Comparison of ENCODE assay signal across 29 cellular contexts in the genomic region with DNA sequence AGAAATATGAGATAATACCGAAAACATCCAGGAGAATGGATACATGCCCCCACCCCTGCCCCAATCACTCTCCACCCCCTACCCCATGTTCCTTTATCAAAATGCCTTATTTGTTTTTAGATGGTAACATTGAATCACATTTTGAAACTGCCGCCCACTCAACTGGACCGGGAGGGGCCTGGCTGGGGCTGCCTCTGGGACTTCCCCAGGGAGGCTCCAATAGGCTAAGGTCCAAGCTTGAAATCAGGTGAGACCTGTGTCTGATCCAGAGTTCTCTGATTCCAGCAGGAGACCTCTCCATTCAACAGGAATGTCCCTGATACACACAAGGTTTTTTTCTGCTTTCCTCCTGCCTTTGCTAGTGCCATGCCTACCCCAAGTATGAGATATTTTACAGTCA. TPM values are rescaled to one million over a fixed set of nuclear protein-coding genes. Genes with fewer than 3 reads are reported as not detected.
DNase-seq lines count a peak whose midpoint lies in the region; ATAC-seq and TF ChIP-seq lines count a peak whose summit lies in the region.
"Had no signal": no experiment of that assay in that cellular context is flagged by ENCODE, and none has a peak within 500 bp of the region (broad histone marks: within the 10 kb centered on the region; RNA-seq: fewer than 3 reads in every experiment).

No MANE protein-coding gene starts in this region.

- no peak for TF ChIP-seq CTCF in testis (IDR thresholded peaks at IDR 0.05)
- no peak for TF ChIP-seq CTCF in mammary epithelial cell (conservative IDR thresholded peaks at IDR 0.05 in 1 of 2, IDR thresholded peaks at IDR 0.05 in 1 of 2; ENCODE audit: extremely low read depth in 1 of 2, insufficient read depth in 1 of 2, low read depth in 1 of 2, low read length in 2 of 2)

- no peak overlapping the region for H3K4me2 ChIP-seq in mammary epithelial cell (ENCODE audit: insufficient read depth, low read depth, low read length)
- H3K4me2 ChIP-seq: GM23338 had no signal

- peaks cover 19% of the 10 kb centered on the region for H3K4me1 ChIP-seq in testis
- H3K4me1 ChIP-seq in mammary epithelial cell (ENCODE audit: insufficient read depth, low read length), result no peaks in the 10 kb centered on the region
- H3K4me1 ChIP-seq: heart left ventricle, left ventricle myocardium inferior had no signal

- no TSS peak for BruUV-seq in mammary epithelial cell (replicated peaks; lab: Mats Ljungman, UMichigan)

- DNase-seq in activated CD4-positive, alpha-beta T cell treated with anti-CD3 and anti-CD28 coated beads for 48 hours, result peak; percentile 19
- no peak for DNase-seq in activated CD4-positive, alpha-beta T cell treated with anti-CD3 and anti-CD28 coated beads for 4 hours
- peak in 1 of 2 donors; percentile 60 for DNase-seq in left colon
- peak; percentile 61 for DNase-seq in testis
- no peak for DNase-seq in KG1 (lab: John Stamatoyannopoulos, UW)
- DNase-seq in mammary epithelial cell, result no peak
- DNase-seq: activated CD4-positive, alpha-beta T cell treated with anti-CD3 and anti-CD28 coated beads, Interleukin-2, amount 50 U/mL, for 4 hours; activated T-cell treated with anti-CD3 and anti-CD28 coated beads, Interleukin-2, amount 50 U/mL, for 4 hours; DMS79; heart left ventricle; left ventricle myocardium inferior; MM.1S; NCI-H1436 treated with DMSO at 0.1 percent for 48 hours; NCI-H510A treated with DMSO at 0.1 percent for 48 hours; NK-92 treated with Interleukin-12 subunit alpha and Interleukin-12 subunit beta, amount 100 ng/mL, for 24 hours; SIG-M5 had no signal

- H4K20me1 ChIP-seq in mammary epithelial cell (ENCODE audit: insufficient read depth, low read length), result no peaks in the 10 kb centered on the region

- H3K27ac ChIP-seq in testis, result peak overlapping the region; percentile 4 to 9
- no peak overlapping the region for H3K27ac ChIP-seq in mammary epithelial cell (ENCODE audit: insufficient read depth, low read depth, low read length)
- H3K27ac ChIP-seq: epithelial cell of prostate, heart left ventricle, left ventricle myocardium inferior, thoracic aorta had no signal

- H3K36me3 ChIP-seq in testis (ENCODE audit: low read depth, missing control alignments) (no peaks in the 10 kb centered on the region), mammary epithelial cell (ENCODE audit: insufficient read depth, low read length) (no peaks in the 10 kb centered on the region)
- H3K36me3 ChIP-seq: heart left ventricle, left ventricle myocardium inferior, thoracic aorta had no signal

- H3K4me3 ChIP-seq in testis (no peak overlapping the region), mammary epithelial cell (replicated peaks in 1 of 3; ENCODE audit: insufficient read depth in 1 of 3, low read depth in 2 of 3, low read length in 3 of 3) (no peak overlapping the region)
- H3K4me3 ChIP-seq: GM23338, heart left ventricle, left ventricle myocardium inferior, thoracic aorta had no signal

- in situ Hi-C loops in mammary epithelial cell (cut with MboI; ENCODE audit: low sequenced_read_pairs in 2 of 2), result no loop called here

- CTCF ChIA-PET in mammary epithelial cell (lab: Charles Lee; ENCODE audit: low non-redundant PET), result no interaction called here

- intact Hi-C loops in left colon (cut with DNase I, micrococcal nuclease), result no loop called here
- intact Hi-C loops in testis (cut with DNase I; ENCODE audit: low total_unique reads), result no loop called here
- intact Hi-C loops in mammary epithelial cell (cut with micrococcal nuclease), result no loop called here

- 27 to 61% methylated on average over 3 of the region's 3 CpGs for WGBS in testis, 2 donors
- WGBS in mammary epithelial cell (ENCODE audit: low coverage, missing lambda C conversion rate), result 51% methylated on average over 3 of the region's 3 CpGs

- no peaks in the 10 kb centered on the region for H3K27me3 ChIP-seq in testis
- peaks cover 2% of the 10 kb centered on the region for H3K27me3 ChIP-seq in mammary epithelial cell (ENCODE audit: insufficient read depth, low read length)
- H3K27me3 ChIP-seq: heart left ventricle had no signal

- ATAC-seq in HG02870 (IDR thresholded peaks at IDR 0.05; ENCODE audit: unreplicated experiment), result peak; percentile 63
- peak; percentile 41 for ATAC-seq in left colon
- ATAC-seq in HG02981 (IDR thresholded peaks at IDR 0.05; ENCODE audit: unreplicated experiment), result no peak
- ATAC-seq: activated naive CD4-positive, alpha-beta T cell treated with anti-CD3 and anti-CD28 coated beads, Interleukin-2, amount 50 U/mL, for 72 hours; activated T-cell treated with anti-CD3 and anti-CD28 coated beads, Interleukin-2, amount 50 U/mL, for 4 hours; GM23338; heart left ventricle; Panc1 had no signal

- dilution Hi-C loops in mammary epithelial cell (cut with HindIII; ENCODE audit: low sequenced_read_pairs), result no loop called here

- no peak overlapping the region for H2AFZ ChIP-seq in mammary epithelial cell (ENCODE audit: low read depth, low read length)
- H2AFZ ChIP-seq: GM23338 had no signal

- no peak for TF ChIP-seq POLR2A in testis (IDR thresholded peaks at IDR 0.05)

- H3K9ac ChIP-seq in mammary epithelial cell (ENCODE audit: insufficient read depth, low read length), result no peak overlapping the region

- H3K79me2 ChIP-seq in mammary epithelial cell (ENCODE audit: insufficient read depth, low read length), result no peaks in the 10 kb centered on the region

- no peaks in the 10 kb centered on the region for H3K9me3 ChIP-seq in testis
- H3K9me3 ChIP-seq in mammary epithelial cell (replicated peaks; ENCODE audit: insufficient read depth, low read length), result no peaks in the 10 kb centered on the region
- H3K9me3 ChIP-seq: heart left ventricle, left ventricle myocardium inferior, thoracic aorta had no signal

RNA-seq across cellular contexts. Expression of a gene that starts 43.8 kb away (rescaled TPM):
- total RNA-seq in left colon (100 to 1,000 TPM; 216 to 301 TPM), testis (10 to 100 TPM; 10.1 to 11.4 TPM), mammary epithelial cell (under 1 TPM in 1 of 2 donors, not detected in 1; 0.17 TPM)
- polyA plus RNA-seq in testis (ENCODE audit: insufficient read depth, low read depth, low replicate concordance) (20.1 TPM), mammary epithelial cell (0.23 TPM)
- polyA minus RNA-seq in mammary epithelial cell, result not detected
- total RNA-seq: GM23338 had no signal
- polyA plus RNA-seq: GM23338, neural cell had no signal

RNA-seq across cellular contexts. Expression of a gene that starts 47.0 kb away (rescaled TPM):
- total RNA-seq in left colon (not detected), testis (under 1 TPM in 1 of 2 donors, not detected in 1; 0.06 TPM), mammary epithelial cell (not detected)
- polyA plus RNA-seq in testis (ENCODE audit: insufficient read depth, low read depth, low replicate concordance) (0.17 TPM), mammary epithelial cell (not detected)
- polyA minus RNA-seq in mammary epithelial cell, result not detected
- total RNA-seq: activated naive CD4-positive, alpha-beta T cell treated with anti-CD3 and anti-CD28 coated beads, Interleukin-2, amount 50 U/mL, for 72 hours; activated T-cell treated with anti-CD3 and anti-CD28 coated beads, Interleukin-2, amount 50 U/mL, for 4 hours; astrocyte; GM23338; heart left ventricle; left ventricle myocardium inferior; mononuclear cell; posterior vena cava; T-helper 1 cell treated with Interleukin-12 subunit alpha and Interleukin-12 subunit beta and Interleukin-4 antibody, amounts not matched to agents 30 ng/mL and 1 ng/mL, for 36 hours; thoracic aorta had no signal
- polyA plus RNA-seq: GM23338, heart left ventricle, IgD-negative memory B cell, neural cell had no signal

Comparison
In these comparisons a context has a peak if more than half of its experiments do, and no peak if none do; other contexts are left out.
1. DNase-seq: peak in activated CD4-positive, alpha-beta T cell treated with anti-CD3 and anti-CD28 coated beads for 48 hours (single experiment) and testis (single experiment); none in activated CD4-positive, alpha-beta T cell treated with anti-CD3 and anti-CD28 coated beads for 4 hours (0 of 2), KG1 (single experiment) and mammary epithelial cell (single experiment).
2. RNA of a gene that starts 43.8 kb away (total RNA-seq): 216 to 301 TPM in left colon; 10.1 to 11.4 TPM in testis and 0.17 TPM in mammary epithelial cell; every median in the first group is over 10 times any median in the second.